Comparison of ENCODE assay signal across 28 cellular contexts in the genomic region with DNA sequence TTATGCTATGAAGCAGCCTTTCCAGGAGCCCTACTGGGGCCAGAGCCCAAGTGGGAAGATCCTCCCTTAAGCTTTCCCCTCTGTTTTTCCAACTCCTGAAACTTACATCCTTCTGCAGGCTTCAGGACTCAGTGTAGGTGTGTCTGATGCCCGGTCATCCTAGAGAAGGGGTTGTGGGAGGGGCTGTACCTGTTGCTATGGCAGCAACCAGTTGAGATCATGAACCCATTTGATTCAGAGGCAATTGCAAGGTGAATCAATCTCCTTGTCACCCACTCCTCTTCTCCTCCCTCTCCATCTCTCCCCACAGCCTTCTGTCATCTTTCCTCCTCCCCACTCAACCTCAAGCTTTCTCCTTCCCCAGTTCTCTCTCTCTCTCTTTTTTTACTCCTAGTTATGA.
"Had no signal": no experiment of that assay in that cellular context is flagged by ENCODE, and none has a peak within 500 bp of the region (broad histone marks: within the 10 kb centered on the region; RNA-seq: fewer than 3 reads in every experiment).

No MANE protein-coding gene starts in this region.

- H3K36me3 ChIP-seq: esophagus squamous epithelium, heart right ventricle, left lung, neural progenitor cell, prostate gland, right atrium auricular region, suprapubic skin, vagina had no signal

- H3K4me3 ChIP-seq: esophagus squamous epithelium, heart right ventricle, left lung, mucosa of descending colon, neural progenitor cell, prostate gland, right atrium auricular region, smooth muscle cell, suprapubic skin, vagina had no signal

- H3K27ac Mint-ChIP-seq: mesothelial cell of epicardium; nephron; neural progenitor cell; stimulated activated naive CD8-positive, alpha-beta T cell treated with anti-CD3 and anti-CD28 coated beads, Interleukin-15, amount 100 ng/mL, for 72 hours had no signal

- H3K27ac ChIP-seq: esophagus squamous epithelium, heart right ventricle, left lung, neural progenitor cell, prostate gland, right atrium auricular region, suprapubic skin, vagina had no signal

- H3K9me3 ChIP-seq: esophagus squamous epithelium, heart right ventricle, left lung, mucosa of descending colon, prostate gland, right atrium auricular region, suprapubic skin, vagina had no signal

- H3K4me3 Mint-ChIP-seq: mesothelial cell of epicardium; naive B cell; nephron; neural progenitor cell; stimulated activated naive CD8-positive, alpha-beta T cell treated with anti-CD3 and anti-CD28 coated beads, Interleukin-15, amount 100 ng/mL, for 72 hours had no signal

- ATAC-seq: heart right ventricle; left cardiac atrium; left lung; mucosa of descending colon; sciatic nerve; stimulated activated naive CD8-positive, alpha-beta T cell treated with anti-CD3 and anti-CD28 coated beads, Interleukin-15, amount 100 ng/mL, for 72 hours had no signal

- H3K9me3 Mint-ChIP-seq: mesothelial cell of epicardium; neural progenitor cell; stimulated activated naive CD8-positive, alpha-beta T cell treated with anti-CD3 and anti-CD28 coated beads, Interleukin-15, amount 100 ng/mL, for 72 hours had no signal

- H3K36me3 Mint-ChIP-seq: mesothelial cell of epicardium, naive B cell, neural progenitor cell had no signal

- H3K4me1 ChIP-seq: esophagus squamous epithelium, heart right ventricle, left lung, neural progenitor cell, prostate gland, right atrium auricular region, suprapubic skin, vagina had no signal

- H3K4me1 Mint-ChIP-seq: mesothelial cell of epicardium; naive B cell; stimulated activated naive CD8-positive, alpha-beta T cell treated with anti-CD3 and anti-CD28 coated beads, Interleukin-15, amount 100 ng/mL, for 72 hours had no signal

- DNase-seq: dermis blood vessel endothelial cell; effector memory CD4-positive, alpha-beta T cell; esophagus squamous epithelium; foreskin melanocyte; glutamatergic neuron; heart right ventricle; hippocampal formation; left cardiac atrium; left lung; mesenchymal stem cell; mucosa of descending colon; naive B cell; stimulated activated CD4-positive, alpha-beta T cell treated with anti-CD3 and anti-CD28 coated beads, Interleukin-12 subunit alpha, Interleukin-12 subunit beta, amount 100 ng/mL, for 4 hours; stimulated activated CD4-positive, alpha-beta T cell treated with anti-CD3 and anti-CD28 coated beads, Interleukin-1b, Interleukin-23, amount 100 ng/mL, for 48 hours; stimulated activated CD4-positive, alpha-beta T cell treated with anti-CD3 and anti-CD28 coated beads, Interleukin-4, amount 100 ng/mL, for 1 hour; stimulated activated CD8-positive, alpha-beta memory T cell treated with anti-CD3 and anti-CD28 coated beads, Interleukin-4, amount 100 ng/mL, for 48 hours; stimulated activated naive CD4-positive, alpha-beta T cell; stimulated activated naive CD8-positive, alpha-beta T cell treated with anti-CD3 and anti-CD28 coated beads, Interleukin-15, amount 100 ng/mL, for 72 hours; trophoblast cell had no signal
